ENCODE assay signal across 8 cellular contexts in genomic region chr6:7106752-7107577, GRCh38. TPM values are rescaled to one million over a fixed set of nuclear protein-coding genes. Genes with fewer than 3 reads are reported as not detected.
A peak's percentile ranks its signal among the peaks of the same experiment; 100 is the strongest.
DNase-seq lines count a peak whose midpoint lies in the region; ATAC-seq lines count a peak whose summit lies in the region.

No MANE protein-coding gene starts in this region.

- peak overlapping the region; percentile 93 to 97 for H3K4me3 ChIP-seq in muscle layer of duodenum (ENCODE audit: low read depth in 1 of 2, low read length in 2 of 2)

- H3K4me1 Mint-ChIP-seq in IgD-negative memory B cell: peaks cover 22 to 29% (median 24%) of the 10 kb centered on the region in 3 donors
- peaks cover 19 to 22% of the 10 kb centered on the region in 2 donors for H3K4me1 Mint-ChIP-seq in effector memory CD8-positive, alpha-beta T cell (ENCODE audit: low read depth in 2 of 2)
- H3K4me1 Mint-ChIP-seq in stimulated activated naive CD8-positive, alpha-beta T cell treated with anti-CD3 and anti-CD28 coated beads, Interleukin-15, Interleukin-2, amounts not matched to agents 100 ng/mL and 50 ng/mL, for 24 hours (ENCODE audit: low read depth): peaks cover 36% of the 10 kb centered on the region

- H3K27me3 Mint-ChIP-seq in IgD-negative memory B cell: no peaks in the 10 kb centered on the region
- H3K27me3 Mint-ChIP-seq in effector memory CD8-positive, alpha-beta T cell: no peaks in the 10 kb centered on the region
- no peaks in the 10 kb centered on the region for H3K27me3 Mint-ChIP-seq in stimulated activated naive CD8-positive, alpha-beta T cell treated with anti-CD3 and anti-CD28 coated beads, Interleukin-15, Interleukin-2, amounts not matched to agents 100 ng/mL and 50 ng/mL, for 24 hours

- no peaks in the 10 kb centered on the region for H3K9me3 ChIP-seq in muscle layer of duodenum (ENCODE audit: control insufficient read depth in 1 of 2, low read length in 2 of 2)

- peaks cover 0 to 21% of the 10 kb centered on the region in 2 donors for H3K4me1 ChIP-seq in muscle layer of duodenum (ENCODE audit: control insufficient read depth in 1 of 2, insufficient read depth in 2 of 2, low read length in 2 of 2)

- in situ Hi-C loops in ACHN (cut with HindIII; ENCODE audit: low pct_ligation_motif_present, low pct_unique_long_range_greater_than_20kb, low sequenced_read_pairs): no loop called here

- H3K4me3 Mint-ChIP-seq in IgD-negative memory B cell: peak overlapping the region; percentile 91 to 98 (median 95)
- peak overlapping the region; percentile 96 to 98 for H3K4me3 Mint-ChIP-seq in effector memory CD8-positive, alpha-beta T cell
- peak overlapping the region; percentile 82 for H3K4me3 Mint-ChIP-seq in stimulated activated naive CD8-positive, alpha-beta T cell treated with anti-CD3 and anti-CD28 coated beads, Interleukin-15, Interleukin-2, amounts not matched to agents 100 ng/mL and 50 ng/mL, for 24 hours

- DNase-seq in D341Med (ENCODE audit: low spot score): peak; percentile 77
- DNase-seq in activated CD4-positive, alpha-beta T cell treated with anti-CD3 and anti-CD28 coated beads, Interleukin-2, amount 50 U/mL, for 24 hours (ENCODE audit: low read depth in 1 of 2, low spot score in 1 of 2): peak; percentile 47 to 53
- peak; percentile 57 to 59 (median 58) for DNase-seq in effector memory CD8-positive, alpha-beta T cell
- DNase-seq in ACHN: no peak

- H3K27me3 ChIP-seq in muscle layer of duodenum (ENCODE audit: low read depth, low read length): no peaks in the 10 kb centered on the region

- H3K27ac ChIP-seq in muscle layer of duodenum (ENCODE audit: low read length): peak overlapping the region; percentile 45

- H3K9me3 Mint-ChIP-seq in IgD-negative memory B cell: no peaks in the 10 kb centered on the region
- no peaks in the 10 kb centered on the region for H3K9me3 Mint-ChIP-seq in effector memory CD8-positive, alpha-beta T cell
- H3K9me3 Mint-ChIP-seq in stimulated activated naive CD8-positive, alpha-beta T cell treated with anti-CD3 and anti-CD28 coated beads, Interleukin-15, Interleukin-2, amounts not matched to agents 100 ng/mL and 50 ng/mL, for 24 hours: no peaks in the 10 kb centered on the region

- peak overlapping the region; percentile 85 to 96 (median 94) for H3K27ac Mint-ChIP-seq in IgD-negative memory B cell
- H3K27ac Mint-ChIP-seq in effector memory CD8-positive, alpha-beta T cell: peak overlapping the region; percentile 85 to 94
- peak overlapping the region; percentile 99 for H3K27ac Mint-ChIP-seq in stimulated activated naive CD8-positive, alpha-beta T cell treated with anti-CD3 and anti-CD28 coated beads, Interleukin-15, Interleukin-2, amounts not matched to agents 100 ng/mL and 50 ng/mL, for 24 hours

- peaks cover 0 to 3% of the 10 kb centered on the region in 2 donors for H3K36me3 ChIP-seq in muscle layer of duodenum (ENCODE audit: control insufficient read depth in 1 of 2, insufficient read depth in 2 of 2, low read length in 2 of 2)

- ATAC-seq in GM21390 (IDR thresholded peaks at IDR 0.05; ENCODE audit: unreplicated experiment): peak; percentile 31
- peak; percentile 64 for ATAC-seq in effector memory CD8-positive, alpha-beta T cell (replicated peaks)

- H3K36me3 Mint-ChIP-seq in IgD-negative memory B cell: no peaks in the 10 kb centered on the region
- peaks cover 13% of the 10 kb centered on the region for H3K36me3 Mint-ChIP-seq in effector memory CD8-positive, alpha-beta T cell (ENCODE audit: insufficient read depth)
- peaks cover 11% of the 10 kb centered on the region for H3K36me3 Mint-ChIP-seq in stimulated activated naive CD8-positive, alpha-beta T cell treated with anti-CD3 and anti-CD28 coated beads, Interleukin-15, Interleukin-2, amounts not matched to agents 100 ng/mL and 50 ng/mL, for 24 hours (ENCODE audit: low read depth)

RNA-seq across cellular contexts. Expression of gene RREB1, which starts 0.8 kb away (rescaled TPM):
- polyA plus RNA-seq in IgD-negative memory B cell: 6.1 TPM
